ENCODE assay signal across 22 cellular contexts in the genomic region with DNA sequence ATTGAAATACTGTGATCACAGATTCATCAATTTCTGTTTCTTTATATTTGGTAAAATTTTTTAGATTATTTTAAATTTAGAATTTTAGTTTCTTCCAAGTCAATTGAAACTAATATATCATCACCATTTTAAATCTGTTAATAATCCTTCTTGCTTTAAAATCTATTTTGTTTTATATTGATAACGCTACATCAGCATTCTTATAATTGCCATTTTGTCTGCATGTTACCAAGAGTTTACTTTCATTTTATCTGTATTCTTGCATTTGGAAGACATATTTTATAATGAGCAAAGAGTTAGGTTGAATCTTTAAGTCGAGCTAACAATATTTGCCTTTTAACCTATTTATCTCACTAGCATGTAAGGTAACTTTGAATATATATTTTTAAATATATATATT.
DNase-seq lines count a peak whose midpoint lies in the region; ATAC-seq, FAIRE-seq and TF ChIP-seq lines count a peak whose summit lies in the region.
"Had no signal": no experiment of that assay in that cellular context is flagged by ENCODE, and none has a peak within 500 bp of the region (broad histone marks: within the 10 kb centered on the region; RNA-seq: fewer than 3 reads in every experiment).

No MANE protein-coding gene starts in this region.

- FAIRE-seq in A549 (lab: Jason Lieb, UNC) (no peak), colon (lab: Jason Lieb, UNC) (peak; percentile 24), kidney (lab: Jason Lieb, UNC) (peak; percentile 51)
- FAIRE-seq: D721Med, GM12891, GM18507 had no signal

- TF ChIP-seq CTCF in A549 (IDR thresholded peaks at IDR 0.05) (no peak), IMR-90 (conservative IDR thresholded peaks at IDR 0.05; ENCODE audit: low read depth, low read length) (no peak), kidney (IDR thresholded peaks at IDR 0.05; ENCODE audit: borderline replicate concordance, extremely low read depth, insufficient read depth) (no peak)

- no TSS peak for BruUV-seq in IMR-90 (replicated peaks; lab: Mats Ljungman, UMichigan)

- WGBS in A549 (ENCODE audit: missing lambda C conversion rate) = 36% methylated on average over 2 of the region's 2 CpGs
- no CpG with 5 or more reads among the region's 2 CpGs for WGBS in IMR-90 (ENCODE audit: extremely low coverage in 2 of 2, insufficient read length in 1 of 2), 2 experiments

- no peak overlapping the region for H3K56ac ChIP-seq in IMR-90 (ENCODE audit: extremely low read depth, insufficient read depth, low read length)

- POLR2A ChIA-PET in A549 (lab: Yijun Ruan, JAX) = no interaction called here
- POLR2A ChIA-PET in IMR-90 (lab: Charles Lee; ENCODE audit: unreplicated experiment) = no interaction called here

- H2AK9ac ChIP-seq in IMR-90 (replicated peaks; ENCODE audit: low read depth, low read length, poor library complexity) = no peak overlapping the region

- no peak overlapping the region for H3K18ac ChIP-seq in IMR-90 (ENCODE audit: low read depth, low read length)

- no peaks in the 10 kb centered on the region for H3K27me3 Mint-ChIP-seq in natural killer cell treated with Interleukin-12 subunit alpha and Interleukin-12 subunit beta and Interleukin-15 and Interleukin-18, amount 100 ng/mL, for 72 hours
- H3K27me3 Mint-ChIP-seq: B cell; CD4-positive, alpha-beta T cell had no signal

- no peaks in the 10 kb centered on the region for H3K27me3 ChIP-seq in IMR-90 (ENCODE audit: control insufficient read depth, insufficient read depth, low read length)
- H3K27me3 ChIP-seq: BLaER1 treated with 17β-estradiol and CSF1 and Interleukin-3, amounts not matched to agents 10 nM and 100 nM had no signal

- no peaks in the 10 kb centered on the region for H4K20me1 ChIP-seq in IMR-90 (ENCODE audit: insufficient read depth, low read length)
- H4K20me1 ChIP-seq: BLaER1 treated with 17β-estradiol and CSF1 and Interleukin-3, amounts not matched to agents 10 nM and 100 nM had no signal

- H2BK120ac ChIP-seq in IMR-90 (ENCODE audit: low read depth, low read length) = no peak overlapping the region

- dilution Hi-C loops in IMR-90 (cut with HindIII; ENCODE audit: low sequenced_read_pairs, unreplicated experiment) = no loop called here

- H3K23ac ChIP-seq in IMR-90 (ENCODE audit: low read depth, low read length) = no peak overlapping the region

- no peak overlapping the region for H2AK5ac ChIP-seq in IMR-90 (ENCODE audit: low read depth, low read length)

- H3K14ac ChIP-seq in IMR-90 (replicated peaks; ENCODE audit: low read depth, low read length) = no peak overlapping the region

- no peak overlapping the region for H3K9ac ChIP-seq in IMR-90 (ENCODE audit: low read depth, low read length)
- no peak overlapping the region for H3K9ac ChIP-seq in kidney (ENCODE audit: low read length in 2 of 2)
- H3K9ac ChIP-seq: BLaER1 treated with 17β-estradiol and CSF1 and Interleukin-3, amounts not matched to agents 10 nM and 100 nM had no signal

- H2BK15ac ChIP-seq in IMR-90 (ENCODE audit: low read depth, low read length) = no peak overlapping the region

- ATAC-seq in A549 (no peak), IMR-90 (ENCODE audit: low read depth) (no peak), GM18505 (IDR thresholded peaks at IDR 0.05; ENCODE audit: unreplicated experiment) (no peak), HG03521 (IDR thresholded peaks at IDR 0.05; ENCODE audit: unreplicated experiment) (no peak)
- ATAC-seq in natural killer cell treated with Interleukin-12 subunit alpha and Interleukin-12 subunit beta and Interleukin-15 and Interleukin-18, amount 100 ng/mL, for 72 hours = no peak
- ATAC-seq: CD8-positive, alpha-beta T cell had no signal

- no peaks in the 10 kb centered on the region for H3K9me1 ChIP-seq in IMR-90 (ENCODE audit: insufficient read depth, low read length)

- H3K4me1 Mint-ChIP-seq in natural killer cell treated with Interleukin-12 subunit alpha and Interleukin-12 subunit beta and Interleukin-15 and Interleukin-18, amount 100 ng/mL, for 72 hours (ENCODE audit: low read depth in 2 of 2) = no peaks in the 10 kb centered on the region
- H3K4me1 Mint-ChIP-seq: B cell had no signal

- no peak overlapping the region for H4K5ac ChIP-seq in IMR-90 (ENCODE audit: low read depth, low read length)

- H3K9me3 ChIP-seq in A549 (no peaks in the 10 kb centered on the region), IMR-90 (ENCODE audit: control insufficient read depth, insufficient read depth, low read length) (peaks cover 8% of the 10 kb centered on the region; the same call in 1 of the 2 replicates), kidney (ENCODE audit: control insufficient read depth in 1 of 2, low read length in 2 of 2) (no peaks in the 10 kb centered on the region)
- H3K9me3 ChIP-seq: BLaER1 treated with 17β-estradiol and CSF1 and Interleukin-3, amounts not matched to agents 10 nM and 100 nM; Caco-2 had no signal

- no peak overlapping the region for H3K4me2 ChIP-seq in A549
- no peak overlapping the region for H3K4me2 ChIP-seq in IMR-90 (ENCODE audit: low read depth, low read length)
- H3K4me2 ChIP-seq: BLaER1 treated with 17β-estradiol and CSF1 and Interleukin-3, amounts not matched to agents 10 nM and 100 nM had no signal

- H3K36me3 ChIP-seq in IMR-90 (ENCODE audit: control insufficient read depth, insufficient read depth, low read length) (no peaks in the 10 kb centered on the region), kidney (ENCODE audit: control insufficient read depth in 1 of 2, insufficient read depth in 2 of 2, low read length in 2 of 2) (no peaks in the 10 kb centered on the region)
- H3K36me3 ChIP-seq: BLaER1 treated with 17β-estradiol and CSF1 and Interleukin-3, amounts not matched to agents 10 nM and 100 nM had no signal

- H4K8ac ChIP-seq in IMR-90 (ENCODE audit: low read depth in 2 of 2, low read length in 2 of 2) = no peak overlapping the region

- H3K27ac Mint-ChIP-seq in natural killer cell treated with Interleukin-12 subunit alpha and Interleukin-12 subunit beta and Interleukin-15 and Interleukin-18, amount 100 ng/mL, for 72 hours = no peak overlapping the region
- H3K27ac Mint-ChIP-seq: B cell; CD4-positive, alpha-beta T cell; CD8-positive, alpha-beta T cell had no signal

- peaks cover 6% of the 10 kb centered on the region for H3K36me3 Mint-ChIP-seq in natural killer cell treated with Interleukin-12 subunit alpha and Interleukin-12 subunit beta and Interleukin-15 and Interleukin-18, amount 100 ng/mL, for 72 hours
- H3K36me3 Mint-ChIP-seq: CD8-positive, alpha-beta T cell had no signal

- H3K79me1 ChIP-seq in IMR-90 (ENCODE audit: low read depth in 1 of 2, low read length in 2 of 2) = no peaks in the 10 kb centered on the region

- CTCF ChIA-PET in A549 (lab: Yijun Ruan, JAX) = no interaction called here
- CTCF ChIA-PET in IMR-90 (lab: Yijun Ruan, JAX) = no interaction called here

- TF ChIP-seq POLR2A in A549 (IDR thresholded peaks at IDR 0.05; ENCODE audit: low read length) (no peak), IMR-90 (IDR thresholded peaks at IDR 0.05; ENCODE audit: low read depth, low read length) (no peak), GM18505 (IDR thresholded peaks at IDR 0.05; ENCODE audit: borderline replicate concordance, extremely low read depth, insufficient read depth, insufficient read length) (no peak)

- no peak for DNase-seq in A549 (ENCODE audit: low read depth in 1 of 2, low spot score in 1 of 2)
- no peak for DNase-seq in IMR-90
- no peak for DNase-seq in kidney
- no peak for DNase-seq in NCI-H2029 treated with DMSO at 0.1 percent for 48 hours (lab: John Stamatoyannopoulos, UW)
- DNase-seq in natural killer cell treated with Interleukin-12 subunit alpha and Interleukin-12 subunit beta and Interleukin-15 and Interleukin-18, amount 100 ng/mL, for 72 hours (ENCODE audit: low spot score) = no peak
- DNase-seq: 8988T; AML-193; Caco-2; Calu3; CD4-positive, alpha-beta T cell; CD8-positive, alpha-beta T cell; DMS79 treated with DMSO at 0.1 percent for 48 hours; GF-D8 had no signal

- H3K4ac ChIP-seq in IMR-90 (ENCODE audit: low read depth, low read length) = no peak overlapping the region

- in situ Hi-C loops in IMR-90 (cut with MboI; ENCODE audit: low sequenced_read_pairs) = no loop called here

- no peak overlapping the region for H2BK5ac ChIP-seq in IMR-90 (ENCODE audit: low read depth, low read length, poor library complexity, severe bottlenecking)

- H3K4me3 Mint-ChIP-seq in natural killer cell treated with Interleukin-12 subunit alpha and Interleukin-12 subunit beta and Interleukin-15 and Interleukin-18, amount 100 ng/mL, for 72 hours = no peak overlapping the region
- H3K4me3 Mint-ChIP-seq: B cell; CD4-positive, alpha-beta T cell; CD8-positive, alpha-beta T cell had no signal

- no peak overlapping the region for H2BK20ac ChIP-seq in IMR-90 (ENCODE audit: low read depth, low read length)

- intact Hi-C loops in IMR-90 (cut with micrococcal nuclease) = no loop called here
- intact Hi-C loops in kidney (cut with DNase I) = no loop called here

- H3K4me1 ChIP-seq in A549 (no peaks in the 10 kb centered on the region), IMR-90 (ENCODE audit: control insufficient read depth, insufficient read depth, low read length) (no peaks in the 10 kb centered on the region), kidney (ENCODE audit: control insufficient read depth in 1 of 2, insufficient read depth in 1 of 2, low read depth in 1 of 2, low read length in 2 of 2) (no peaks in the 10 kb centered on the region)
- H3K4me1 ChIP-seq: Caco-2 had no signal

- no peak overlapping the region for H2AFZ ChIP-seq in IMR-90 (replicated peaks; ENCODE audit: low read length, poor library complexity)

- TF ChIP-seq RAD21 in A549 (conservative IDR thresholded peaks at IDR 0.05 in 1 of 2, IDR thresholded peaks at IDR 0.05 in 1 of 2) = no peak
- no peak for TF ChIP-seq RAD21 in IMR-90 (IDR thresholded peaks at IDR 0.05; ENCODE audit: low read length)

- TF ChIP-seq EP300 in A549 (IDR thresholded peaks at IDR 0.05) = no peak

- peaks cover 7% of the 10 kb centered on the region for H3K9me3 Mint-ChIP-seq in natural killer cell treated with Interleukin-12 subunit alpha and Interleukin-12 subunit beta and Interleukin-15 and Interleukin-18, amount 100 ng/mL, for 72 hours
- H3K9me3 Mint-ChIP-seq: CD8-positive, alpha-beta T cell had no signal

- H3K27ac ChIP-seq in A549 = no peak overlapping the region
- H3K27ac ChIP-seq in IMR-90 (ENCODE audit: insufficient read depth, low read length) = no peak overlapping the region
- H3K27ac ChIP-seq in kidney (ENCODE audit: low read depth in 2 of 2, low read length in 2 of 2) = no peak overlapping the region
- H3K27ac ChIP-seq: BLaER1 treated with 17β-estradiol and CSF1 and Interleukin-3, amounts not matched to agents 10 nM and 100 nM; C4-2B had no signal

- H3K4me3 ChIP-seq in A549 = no peak overlapping the region
- no peak overlapping the region for H3K4me3 ChIP-seq in IMR-90 (ENCODE audit: insufficient read depth, low read depth, low read length)
- H3K4me3 ChIP-seq in kidney (ENCODE audit: low read length in 2 of 2) = no peak overlapping the region
- H3K4me3 ChIP-seq: BLaER1 treated with 17β-estradiol and CSF1 and Interleukin-3, amounts not matched to agents 10 nM and 100 nM had no signal

- H4K91ac ChIP-seq in IMR-90 (ENCODE audit: insufficient read depth, low read depth, low read length) = no peak overlapping the region

TF ChIP-seq in A549, 52 proteins besides CTCF, POLR2A, EP300 and RAD21 (continues in another document):
- TF ChIP-seq HOXB13 (CRISPR knock-in tag; IDR thresholded peaks at IDR 0.05; ENCODE audit: low read depth) = no peak
- no peak for TF ChIP-seq RARB (CRISPR knock-in tag; IDR thresholded peaks at IDR 0.05)

TF ChIP-seq in IMR-90, 13 proteins besides CTCF, POLR2A, EP300 and RAD21 (continues in another document):
- TF ChIP-seq BHLHE40 (IDR thresholded peaks at IDR 0.05; ENCODE audit: low read depth, low read length) = no peak
